In genomic region chr16:50428116-50428515, GRCh38 we compare ENCODE assay signal across 19 cellular contexts.
"Had no signal": no experiment of that assay in that cellular context is flagged by ENCODE, and none has a peak within 500 bp of the region (broad histone marks: within the 10 kb centered on the region; RNA-seq: fewer than 3 reads in every experiment).

No MANE protein-coding gene starts in this region.

- H3K4me1 ChIP-seq: adrenal gland, heart right ventricle, parathyroid adenoma, spleen, upper lobe of right lung had no signal

- H3K9ac ChIP-seq: parathyroid adenoma had no signal

- H3K79me2 ChIP-seq: parathyroid adenoma had no signal

- H3K36me3 ChIP-seq: adrenal gland, cardiac muscle cell, heart right ventricle, neutrophil, spleen, thoracic aorta, upper lobe of right lung had no signal

- DNase-seq: activated CD4-positive, alpha-beta T cell treated with anti-CD3 and anti-CD28 coated beads for 36 hours; activated CD4-positive, alpha-beta T cell treated with anti-CD3 and anti-CD28 coated beads, Interleukin-2, amount 50 U/mL, for 48 hours; activated gamma-delta T cell; adrenal gland; dorsolateral prefrontal cortex; erythroblast; heart right ventricle; immature natural killer cell; natural killer cell; spleen; stimulated activated CD4-positive, alpha-beta T cell treated with anti-CD3 and anti-CD28 coated beads, Interleukin-4, amount 100 ng/mL, for 4 hours; upper lobe of right lung had no signal

- H3K27ac ChIP-seq: adrenal gland, cardiac muscle cell, dorsolateral prefrontal cortex, heart right ventricle, neutrophil, parathyroid adenoma, spleen, thoracic aorta, upper lobe of right lung had no signal

- H3K4me3 ChIP-seq: adrenal gland, cardiac muscle cell, dorsolateral prefrontal cortex, heart right ventricle, spleen, thoracic aorta, upper lobe of right lung had no signal

- H3K9me3 ChIP-seq: adrenal gland, heart right ventricle, neutrophil, spleen, thoracic aorta, upper lobe of right lung had no signal

- ATAC-seq: activated CD4-positive, alpha-beta T cell treated with anti-CD3 and anti-CD28 coated beads for 36 hours; activated naive CD4-positive, alpha-beta T cell treated with anti-CD3 and anti-CD28 coated beads, Interleukin-2, amount 50 U/mL, for 72 hours; heart right ventricle; natural killer cell; stimulated activated memory B cell treated with anti-CD40 and anti-IgM and Interleukin-4, amounts not matched to agents 10 μg/mL and 1 μg/mL and 100 μg/mL, for 72 hours; upper lobe of right lung; WTC11 had no signal

- H3K27me3 ChIP-seq: adrenal gland had no signal

- H2AFZ ChIP-seq: parathyroid adenoma had no signal
